Comparison of ENCODE assay signal across 1 cellular context in the genomic region with DNA sequence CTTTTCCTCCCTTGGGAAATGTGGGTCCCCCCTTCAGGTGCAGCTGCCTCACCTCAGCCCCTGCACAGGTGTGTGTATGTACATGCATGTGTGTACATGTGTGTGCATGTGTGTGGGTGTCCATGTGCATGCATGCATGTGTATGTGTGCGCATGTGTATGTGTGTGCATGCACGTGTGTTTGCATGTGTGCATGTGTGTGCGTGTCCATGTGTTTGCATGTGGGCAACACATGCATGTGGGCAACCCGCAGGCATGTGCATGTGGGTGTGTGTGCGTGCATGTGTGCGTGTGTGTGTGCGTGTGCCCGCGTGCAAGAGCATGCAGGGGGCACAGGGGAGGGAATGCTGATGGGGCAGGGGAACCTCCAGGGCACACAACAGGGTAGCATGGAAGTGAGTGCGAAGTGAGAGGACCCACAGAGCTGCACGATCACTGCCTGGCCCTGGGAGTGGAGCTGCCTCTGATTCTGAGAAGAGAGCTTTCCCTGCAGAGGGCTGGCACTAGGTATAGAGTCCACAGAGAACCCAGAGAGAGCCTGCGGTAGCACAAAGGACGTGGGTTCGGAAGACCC.
TF ChIP-seq lines count a peak whose summit lies in the region.

No MANE protein-coding gene starts in this region.

TF ChIP-seq in IMR-90, 13 proteins besides CTCF, POLR2A, EP300 and RAD21:
- TF ChIP-seq SMC3 (IDR thresholded peaks at IDR 0.05; ENCODE audit: low read depth, low read length) (no peak), ELK1 (IDR thresholded peaks at IDR 0.05; ENCODE audit: borderline replicate concordance, low read depth, low read length) (no peak), MAFK (IDR thresholded peaks at IDR 0.05; ENCODE audit: low read depth, low read length) (no peak), NFE2L2 (IDR thresholded peaks at IDR 0.05; ENCODE audit: low read depth, low read length) (no peak), RCOR1 (IDR thresholded peaks at IDR 0.05; ENCODE audit: insufficient replicate concordance, low read length) (no peak), FOS (IDR thresholded peaks at IDR 0.05; ENCODE audit: low read depth, low read length) (no peak), MXI1 (IDR thresholded peaks at IDR 0.05; ENCODE audit: borderline replicate concordance, low read depth, low read length) (no peak), MAZ (IDR thresholded peaks at IDR 0.05; ENCODE audit: borderline replicate concordance, low read depth, low read length) (no peak), CEBPB (IDR thresholded peaks at IDR 0.05; ENCODE audit: low read depth, low read length) (no peak), RFX5 (IDR thresholded peaks at IDR 0.05; ENCODE audit: low read depth, low read length) (no peak), CHD1 (IDR thresholded peaks at IDR 0.05; ENCODE audit: low read depth, low read length) (no peak), BHLHE40 (IDR thresholded peaks at IDR 0.05; ENCODE audit: low read depth, low read length) (no peak)
- TF ChIP-seq, protein P1, sequence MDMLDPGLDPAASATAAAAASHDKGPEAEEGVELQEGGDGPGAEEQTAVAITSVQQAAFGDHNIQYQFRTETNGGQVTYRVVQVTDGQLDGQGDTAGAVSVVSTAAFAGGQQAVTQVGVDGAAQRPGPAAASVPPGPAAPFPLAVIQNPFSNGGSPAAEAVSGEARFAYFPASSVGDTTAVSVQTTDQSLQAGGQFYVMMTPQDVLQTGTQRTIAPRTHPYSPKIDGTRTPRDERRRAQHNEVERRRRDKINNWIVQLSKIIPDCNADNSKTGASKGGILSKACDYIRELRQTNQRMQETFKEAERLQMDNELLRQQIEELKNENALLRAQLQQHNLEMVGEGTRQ (IDR thresholded peaks at IDR 0.05; ENCODE audit: low read depth, low read length): no peak
